In genomic region chr3:38711321-38711720, GRCh38 we compare ENCODE assay signal across 20 cellular contexts.
A peak's percentile ranks its signal among the peaks of the same experiment; 100 is the strongest.
DNase-seq lines count a peak whose midpoint lies in the region; FAIRE-seq and TF ChIP-seq lines count a peak whose summit lies in the region.
"Had no signal": no experiment of that assay in that cellular context is flagged by ENCODE, and none has a peak within 500 bp of the region (broad histone marks: within the 10 kb centered on the region; RNA-seq: fewer than 3 reads in every experiment).

No MANE protein-coding gene starts in this region.

- H3K36me3 ChIP-seq in bronchial epithelial cell (ENCODE audit: control insufficient read depth, insufficient read depth, low read length), result no peaks in the 10 kb centered on the region

- H3K4me3 ChIP-seq in bronchial epithelial cell (ENCODE audit: low read depth, low read length), result no peak overlapping the region
- H3K4me3 ChIP-seq: A549, GM23338 had no signal

- DNase-seq in EH (ENCODE audit: low read depth) (peak; percentile 60), bronchial epithelial cell (ENCODE audit: low read depth) (peak; percentile 14), hepatic stellate cell (ENCODE audit: low spot score) (peak; percentile 27), NK-92 (lab: John Stamatoyannopoulos, UW; ENCODE audit: unreplicated experiment) (no peak), mesenteric fat pad (ENCODE audit: low spot score) (no peak), posterior vena cava (ENCODE audit: low spot score) (no peak)
- no peak for DNase-seq in activated CD8-positive, alpha-beta memory T cell treated with anti-CD3 and anti-CD28 coated beads, Interleukin-2, amount 50 U/mL, for 4 hours
- DNase-seq: 8988T; ACHN; C1 segment of cervical spinal cord; Calu3; CD4-positive, alpha-beta memory T cell; COR-L47; DMS53; DMS79 treated with DMSO at 0.1 percent for 48 hours; H9 had no signal

- intact Hi-C loops in posterior vena cava (cut with DNase I), result no loop called here

- TF ChIP-seq CTCF in bronchial epithelial cell (IDR thresholded peaks at IDR 0.05; ENCODE audit: insufficient read depth, low read length, severe bottlenecking), result no peak

- no peaks in the 10 kb centered on the region for H3K27me3 ChIP-seq in bronchial epithelial cell (ENCODE audit: control insufficient read depth, insufficient read depth, low read length)

- FAIRE-seq in bronchial epithelial cell (lab: Jason Lieb, UNC), result no peak
- FAIRE-seq: A549, G401.6, GM12892 had no signal

Comparison
In these comparisons a context has a peak if more than half of its experiments do, and no peak if none do; other contexts are left out.
1. DNase-seq: peak in EH (single experiment), bronchial epithelial cell (single experiment) and hepatic stellate cell (single experiment); none in activated CD8-positive, alpha-beta memory T cell treated with anti-CD3 and anti-CD28 coated beads, Interleukin-2, amount 50 U/mL, for 4 hours (single experiment), NK-92 (single experiment), mesenteric fat pad (single experiment) and posterior vena cava (single experiment).